In genomic region chr22:46992121-46992731, GRCh38 we compare ENCODE assay signal across 26 cellular contexts.
A peak's percentile ranks its signal among the peaks of the same experiment; 100 is the strongest.
DNase-seq lines count a peak whose midpoint lies in the region; ATAC-seq and TF ChIP-seq lines count a peak whose summit lies in the region.
"Had no signal": no experiment of that assay in that cellular context is flagged by ENCODE, and none has a peak within 500 bp of the region (broad histone marks: within the 10 kb centered on the region; RNA-seq: fewer than 3 reads in every experiment).

No MANE protein-coding gene starts in this region.

- H3K23ac ChIP-seq in H9 (ENCODE audit: insufficient read length, low read depth, low read length), result no peak overlapping the region

- DNase-seq in activated CD8-positive, alpha-beta T cell treated with anti-CD3 and anti-CD28 coated beads, Interleukin-2, amount 10 ng/mL, durations not matched to agents 7 days and 5 days, result no peak
- no peak for DNase-seq in activated CD8-positive, alpha-beta T cell treated with anti-CD3 and anti-CD28 coated beads for 36 hours
- DNase-seq in H9 (no peak), left colon (no peak), sciatic nerve (ENCODE audit: low spot score) (peak; percentile 51), DMS79 (lab: John Stamatoyannopoulos, UW) (no peak), immature natural killer cell (no peak), HEK293T (ENCODE audit: extremely low spot score) (no peak)
- DNase-seq: Calu3; CD8-positive, alpha-beta memory T cell; DND-41; Karpas-422; MV-4-11; NCI-H1105; NCI-H1436 treated with DMSO at 0.1 percent for 48 hours; NCI-H187 treated with DMSO at 0.1 percent for 48 hours; NCI-H446; NCI-H524 treated with DMSO at 0.1 percent for 48 hours; NCI-H774; SJCRH30 had no signal

- H3K4me2 ChIP-seq in H9 (ENCODE audit: insufficient read depth, insufficient read length, low read length), result no peak overlapping the region

- ATAC-seq in activated CD8-positive, alpha-beta T cell treated with anti-CD3 and anti-CD28 coated beads, Interleukin-2, amount 10 ng/mL, durations not matched to agents 7 days and 5 days, result no peak
- ATAC-seq in activated CD8-positive, alpha-beta T cell treated with anti-CD3 and anti-CD28 coated beads for 36 hours, result no peak
- ATAC-seq in left colon (peak; percentile 22), sciatic nerve (no peak)
- ATAC-seq: SK-N-SH treated with all-trans-retinoic acid at 6 μM for 48 hours had no signal

- no peaks in the 10 kb centered on the region for H3K4me1 Mint-ChIP-seq in activated CD8-positive, alpha-beta T cell treated with anti-CD3 and anti-CD28 coated beads, Interleukin-2, amount 10 ng/mL, durations not matched to agents 7 days and 5 days (ENCODE audit: low read depth)
- H3K4me1 Mint-ChIP-seq in activated CD8-positive, alpha-beta T cell treated with anti-CD3 and anti-CD28 coated beads for 36 hours (ENCODE audit: low read depth), result no peaks in the 10 kb centered on the region
- H3K4me1 Mint-ChIP-seq in H9 (peaks cover 20 to 22% of the 10 kb centered on the region in 2 experiments), immature natural killer cell (peaks cover 0 to 16% of the 10 kb centered on the region in 2 donors)

- H2AFZ ChIP-seq in H9 (ENCODE audit: low read length), result no peak overlapping the region

- H3K27ac Mint-ChIP-seq in activated CD8-positive, alpha-beta T cell treated with anti-CD3 and anti-CD28 coated beads, Interleukin-2, amount 10 ng/mL, durations not matched to agents 7 days and 5 days, result peak overlapping the region; percentile 52
- H3K27ac Mint-ChIP-seq in activated CD8-positive, alpha-beta T cell treated with anti-CD3 and anti-CD28 coated beads for 36 hours, result no peak overlapping the region
- H3K27ac Mint-ChIP-seq in H9 (peak overlapping the region in 2 of 3 experiments; percentile 15 to 86; a peak in 1 of 7 replicates), immature natural killer cell (no peak overlapping the region)
- H3K27ac Mint-ChIP-seq: B cell had no signal

- no peak overlapping the region for H3K4me3 Mint-ChIP-seq in activated CD8-positive, alpha-beta T cell treated with anti-CD3 and anti-CD28 coated beads, Interleukin-2, amount 10 ng/mL, durations not matched to agents 7 days and 5 days
- no peak overlapping the region for H3K4me3 Mint-ChIP-seq in activated CD8-positive, alpha-beta T cell treated with anti-CD3 and anti-CD28 coated beads for 36 hours
- H3K4me3 Mint-ChIP-seq in H9 (no peak overlapping the region), immature natural killer cell (no peak overlapping the region)
- H3K4me3 Mint-ChIP-seq: B cell; CD8-positive, alpha-beta memory T cell had no signal

- H2BK5ac ChIP-seq in H9 (ENCODE audit: insufficient read length, low read length), result no peak overlapping the region

- no peaks in the 10 kb centered on the region for H3K23me2 ChIP-seq in H9 (ENCODE audit: insufficient read length, low read depth, low read length, poor library complexity, severe bottlenecking)

- H4K20me1 ChIP-seq in H9 (ENCODE audit: control insufficient read depth, insufficient read depth, insufficient read length), result no peaks in the 10 kb centered on the region

- POLR2A ChIA-PET in activated CD8-positive, alpha-beta T cell treated with anti-CD3 and anti-CD28 coated beads, Interleukin-2, amount 10 ng/mL, durations not matched to agents 7 days and 5 days (lab: Charles Lee), result no interaction called here
- POLR2A ChIA-PET in activated CD8-positive, alpha-beta T cell treated with anti-CD3 and anti-CD28 coated beads for 36 hours (lab: Charles Lee), result no interaction called here
- POLR2A ChIA-PET in HEK293T (lab: Yijun Ruan, JAX), result no interaction called here

- H3K4me1 ChIP-seq in H9 (ENCODE audit: insufficient read depth, low read length), result no peaks in the 10 kb centered on the region
- H3K4me1 ChIP-seq: HAP-1, SJCRH30 had no signal

- intact Hi-C loops in activated CD8-positive, alpha-beta T cell treated with anti-CD3 and anti-CD28 coated beads for 36 hours (cut with micrococcal nuclease), result no loop called here
- intact Hi-C loops in left colon (cut with DNase I, micrococcal nuclease) (no loop called here), sciatic nerve (cut with DNase I) (no loop called here)

- no peak overlapping the region for H3K9ac ChIP-seq in H9 (ENCODE audit: extremely low read depth, insufficient read length, low read length)

- H3K4ac ChIP-seq in H9 (ENCODE audit: low read depth, low read length), result no peak overlapping the region

- no peak overlapping the region for H3K14ac ChIP-seq in H9 (ENCODE audit: insufficient read depth, low read length)

- no peak overlapping the region for H3T11ph ChIP-seq in H9 (ENCODE audit: low read length)

- no peaks in the 10 kb centered on the region for H3K9me3 ChIP-seq in H9 (ENCODE audit: control insufficient read depth, low read depth, low read length)
- H3K9me3 ChIP-seq: HAP-1, SJCRH30 had no signal

- H3K36me3 Mint-ChIP-seq in activated CD8-positive, alpha-beta T cell treated with anti-CD3 and anti-CD28 coated beads, Interleukin-2, amount 10 ng/mL, durations not matched to agents 7 days and 5 days (ENCODE audit: low read depth), result no peaks in the 10 kb centered on the region
- H3K36me3 Mint-ChIP-seq in activated CD8-positive, alpha-beta T cell treated with anti-CD3 and anti-CD28 coated beads for 36 hours (ENCODE audit: low read depth), result no peaks in the 10 kb centered on the region
- H3K36me3 Mint-ChIP-seq in H9 (ENCODE audit: insufficient read depth in 1 of 3, low read depth in 3 of 3) (no peaks in the 10 kb centered on the region), immature natural killer cell (peaks cover 5 to 11% (median 6%) of the 10 kb centered on the region in 3 donors)

- H3K79me2 ChIP-seq in H9 (ENCODE audit: insufficient read depth, low read length), result no peaks in the 10 kb centered on the region

- no peak overlapping the region for H2BK20ac ChIP-seq in H9 (ENCODE audit: low read depth, low read length, poor library complexity, severe bottlenecking)

- no peaks in the 10 kb centered on the region for H3K27me3 Mint-ChIP-seq in activated CD8-positive, alpha-beta T cell treated with anti-CD3 and anti-CD28 coated beads, Interleukin-2, amount 10 ng/mL, durations not matched to agents 7 days and 5 days (ENCODE audit: low read depth)
- H3K27me3 Mint-ChIP-seq in activated CD8-positive, alpha-beta T cell treated with anti-CD3 and anti-CD28 coated beads for 36 hours, result no peaks in the 10 kb centered on the region
- H3K27me3 Mint-ChIP-seq in H9 (ENCODE audit: low read depth), result no peaks in the 10 kb centered on the region
- peaks cover 0 to 2% (median 0%) of the 10 kb centered on the region in 3 donors for H3K27me3 Mint-ChIP-seq in immature natural killer cell (ENCODE audit: low read depth in 3 of 3)
- H3K27me3 Mint-ChIP-seq: B cell; CD8-positive, alpha-beta memory T cell had no signal

- H4K8ac ChIP-seq in H9 (replicated peaks; ENCODE audit: insufficient read length, low read depth, low read length), result no peak overlapping the region

- no peak overlapping the region for H3K56ac ChIP-seq in H9 (ENCODE audit: insufficient read length, low read depth, low read length)

- no peak for TF ChIP-seq CTCF in activated CD8-positive, alpha-beta T cell treated with anti-CD3 and anti-CD28 coated beads for 36 hours (IDR thresholded peaks at IDR 0.05)
- peak; percentile 21; the same call in 2 of the 3 replicates for TF ChIP-seq CTCF in H9 (conservative IDR thresholded peaks at IDR 0.05)

- no peaks in the 10 kb centered on the region for H3K9me3 Mint-ChIP-seq in activated CD8-positive, alpha-beta T cell treated with anti-CD3 and anti-CD28 coated beads, Interleukin-2, amount 10 ng/mL, durations not matched to agents 7 days and 5 days (ENCODE audit: insufficient read depth)
- H3K9me3 Mint-ChIP-seq in activated CD8-positive, alpha-beta T cell treated with anti-CD3 and anti-CD28 coated beads for 36 hours, result no peaks in the 10 kb centered on the region
- H3K9me3 Mint-ChIP-seq in H9 (no peaks in the 10 kb centered on the region), immature natural killer cell (no peaks in the 10 kb centered on the region)
- H3K9me3 Mint-ChIP-seq: CD8-positive, alpha-beta memory T cell had no signal

- no peak overlapping the region for H2BK12ac ChIP-seq in H9 (ENCODE audit: insufficient read length, low read depth, low read length)

- CTCF ChIA-PET in activated CD8-positive, alpha-beta T cell treated with anti-CD3 and anti-CD28 coated beads, Interleukin-2, amount 10 ng/mL, durations not matched to agents 7 days and 5 days (lab: Charles Lee), result no interaction called here
- CTCF ChIA-PET in activated CD8-positive, alpha-beta T cell treated with anti-CD3 and anti-CD28 coated beads for 36 hours (lab: Charles Lee), result no interaction called here
- CTCF ChIA-PET in HEK293T (lab: Yijun Ruan, JAX), result interaction anchor here (0.6 kb wide), 1 partner anchor 24 kb away, joined by 3 read pairs; no protein-coding TSS in a partner anchor

- no peaks in the 10 kb centered on the region for H3K79me1 ChIP-seq in H9 (ENCODE audit: insufficient read depth, low read depth, low read length, poor library complexity, severe bottlenecking)

- H4K91ac ChIP-seq in H9 (ENCODE audit: insufficient read length, low read depth, low read length), result no peak overlapping the region

- H4K5ac ChIP-seq in H9 (ENCODE audit: insufficient read length, low read depth, low read length), result no peak overlapping the region

- H3K27me3 ChIP-seq in H9 (ENCODE audit: insufficient read depth, low read length), result no peaks in the 10 kb centered on the region
- H3K27me3 ChIP-seq: SJCRH30 had no signal

- no CpG with 5 or more reads among the region's 25 CpGs for WGBS in H9 (ENCODE audit: extremely low coverage, insufficient read length, low lambda C conversion rate)

- no peak overlapping the region for H3K27ac ChIP-seq in H9 (ENCODE audit: insufficient read length, low read depth, low read length)
- H3K27ac ChIP-seq: 22Rv1, C4-2B, HL-60, SJCRH30 had no signal

- H2BK15ac ChIP-seq in H9 (ENCODE audit: low read depth, low read length), result no peak overlapping the region

- H2BK120ac ChIP-seq in H9 (ENCODE audit: low read depth, low read length, poor library complexity, severe bottlenecking), result no peak overlapping the region

- H2AK5ac ChIP-seq in H9 (ENCODE audit: insufficient read length, low read length), result no peak overlapping the region

- H3K18ac ChIP-seq in H9 (ENCODE audit: insufficient read length, low read depth, low read length), result no peak overlapping the region

TF ChIP-seq in HEK293T, 16 proteins besides CTCF, POLR2A, EP300 and RAD21 (continues in another document):
- TF ChIP-seq NFRKB (IDR thresholded peaks at IDR 0.05), result no peak
- no peak for TF ChIP-seq FOXM1 (IDR thresholded peaks at IDR 0.05; ENCODE audit: borderline replicate concordance)
- TF ChIP-seq HDGF (IDR thresholded peaks at IDR 0.05; ENCODE audit: borderline replicate concordance), result no peak
- no peak for TF ChIP-seq ZNF384 (IDR thresholded peaks at IDR 0.05)
- no peak for TF ChIP-seq FOXK2 (IDR thresholded peaks at IDR 0.05)
- no peak for TF ChIP-seq LEF1 (IDR thresholded peaks at IDR 0.05; ENCODE audit: borderline replicate concordance)
- TF ChIP-seq L3MBTL2 (conservative IDR thresholded peaks at IDR 0.05), result no peak
- no peak for TF ChIP-seq ELF4 (IDR thresholded peaks at IDR 0.05)
- no peak for TF ChIP-seq BHLHE40 (IDR thresholded peaks at IDR 0.05; ENCODE audit: borderline replicate concordance)
- TF ChIP-seq ARNT (IDR thresholded peaks at IDR 0.05), result no peak
- TF ChIP-seq SP1 (IDR thresholded peaks at IDR 0.05), result no peak
- no peak for TF ChIP-seq CTBP1 (IDR thresholded peaks at IDR 0.05; ENCODE audit: borderline replicate concordance)

Comparison
In these comparisons a context has a peak if more than half of its experiments do, and no peak if none do; other contexts are left out.
1. H3K27ac Mint-ChIP-seq: peak in activated CD8-positive, alpha-beta T cell treated with anti-CD3 and anti-CD28 coated beads, Interleukin-2, amount 10 ng/mL, durations not matched to agents 7 days and 5 days (single experiment) and H9 (2 of 3); none in activated CD8-positive, alpha-beta T cell treated with anti-CD3 and anti-CD28 coated beads for 36 hours (single experiment) and immature natural killer cell (0 of 6).